Comparison of ENCODE assay signal across 8 cellular contexts in genomic region chr5:157540707-157541451, GRCh38. TPM values are rescaled to one million over a fixed set of nuclear protein-coding genes. Genes with fewer than 3 reads are reported as not detected.
DNase-seq lines count a peak whose midpoint lies in the region; ATAC-seq, FAIRE-seq and TF ChIP-seq lines count a peak whose summit lies in the region.

No MANE protein-coding gene starts in this region.

- no peak overlapping the region for H3K4ac ChIP-seq in neuronal stem cell (ENCODE audit: low read length)

- H3K27me3 ChIP-seq in neuronal stem cell (ENCODE audit: control insufficient read depth in 3 of 3, insufficient read depth in 3 of 3, low read depth in 1 of 3, low read length in 3 of 3): no peaks in the 10 kb centered on the region

- H3K36me3 ChIP-seq in neuronal stem cell (replicated peaks in 1 of 2; ENCODE audit: control insufficient read depth in 2 of 2, insufficient read depth in 2 of 2, low read length in 2 of 2): peaks cover 0 to 2% of the 10 kb centered on the region in 2 donors

- peaks cover under 1% of the 10 kb centered on the region for H3K79me1 ChIP-seq in neuronal stem cell (ENCODE audit: low read depth, low read length)

- no peak overlapping the region for H2AK5ac ChIP-seq in neuronal stem cell (ENCODE audit: low read depth, low read length)

- H3K4me2 ChIP-seq in neuronal stem cell (ENCODE audit: insufficient read depth, low read length, poor library complexity, severe bottlenecking): no peak overlapping the region

- no CpG with 5 or more reads among the region's 11 CpGs for WGBS in neuronal stem cell (ENCODE audit: extremely low coverage in 2 of 2, insufficient read length in 2 of 2, insufficient replicate concordance in 1 of 2), 2 donors

- H2BK5ac ChIP-seq in neuronal stem cell (ENCODE audit: low read length): no peak overlapping the region

- no peak overlapping the region for H3K23ac ChIP-seq in neuronal stem cell (ENCODE audit: low read depth, low read length, poor library complexity)

- H2BK15ac ChIP-seq in neuronal stem cell (ENCODE audit: low read length): no peak overlapping the region

- no peak overlapping the region for H4K8ac ChIP-seq in neuronal stem cell (ENCODE audit: low read depth, low read length)

- peak overlapping the region; percentile 19 for H3K27ac ChIP-seq in neuronal stem cell (replicated peaks; ENCODE audit: low read length)

- H4K91ac ChIP-seq in neuronal stem cell (ENCODE audit: low read depth, low read length, poor library complexity): no peak overlapping the region

- ATAC-seq in HG03066 (IDR thresholded peaks at IDR 0.05; ENCODE audit: low read depth, unreplicated experiment): peak; percentile 97

- H3K9ac ChIP-seq in neuronal stem cell (ENCODE audit: low read depth, low read length, poor library complexity): no peak overlapping the region

- H3K18ac ChIP-seq in neuronal stem cell (ENCODE audit: low read length): peak overlapping the region; percentile 68

- H2BK120ac ChIP-seq in neuronal stem cell (ENCODE audit: low read depth, low read length): no peak overlapping the region

- H2AFZ ChIP-seq in neuronal stem cell (ENCODE audit: low read length): peak overlapping the region; percentile 95

- peaks cover 13 to 14% of the 10 kb centered on the region in 2 donors for H3K4me1 ChIP-seq in neuronal stem cell (ENCODE audit: control insufficient read depth in 2 of 2, insufficient read depth in 1 of 2, low read depth in 1 of 2, low read length in 2 of 2)

- H3K14ac ChIP-seq in neuronal stem cell (ENCODE audit: low read length): no peak overlapping the region

- no peaks in the 10 kb centered on the region for H3K9me3 ChIP-seq in neuronal stem cell (replicated peaks in 1 of 2; ENCODE audit: control insufficient read depth in 2 of 2, insufficient read depth in 1 of 2, low read depth in 1 of 2, low read length in 2 of 2)

- no peak overlapping the region for H2BK12ac ChIP-seq in neuronal stem cell (ENCODE audit: low read length)

- no peak for FAIRE-seq in urothelium cell line (lab: Jason Lieb, UNC)

- peak; percentile 51 for DNase-seq in activated CD4-positive, CD25-positive, alpha-beta regulatory T cell treated with anti-CD3 and anti-CD28 coated beads, Interleukin-2, amount 50 U/mL, for 72 hours
- peak; percentile 19 for DNase-seq in effector CD4-positive, alpha-beta T cell
- DNase-seq in neuronal stem cell (ENCODE audit: low spot score) (no peak), activated gamma-delta T cell (lab: John Stamatoyannopoulos, UW) (no peak), urothelium cell line (ENCODE audit: low spot score) (no peak), DMS79 (lab: John Stamatoyannopoulos, UW) (no peak)

- TF ChIP-seq POLR2A in GM19193 (IDR thresholded peaks at IDR 0.05; ENCODE audit: extremely low read depth, insufficient read depth, insufficient read length): peak; percentile 39

- peak overlapping the region in 1 of 2 donors; percentile 14 for H3K4me3 ChIP-seq in neuronal stem cell (ENCODE audit: low read length in 2 of 2)

RNA-seq across cellular contexts. Expression of gene ADAM19, which starts 34.7 kb away (rescaled TPM):
- 13.3 TPM for polyA plus RNA-seq in neuronal stem cell (2013, experiment 1 of 2)
- 13.9 TPM for polyA plus RNA-seq in neuronal stem cell (2013, experiment 2 of 2)

Comparison
In these comparisons a context has a peak if more than half of its experiments do, and no peak if none do; other contexts are left out.
1. DNase-seq: peak in activated CD4-positive, CD25-positive, alpha-beta regulatory T cell treated with anti-CD3 and anti-CD28 coated beads, Interleukin-2, amount 50 U/mL, for 72 hours (single experiment) and effector CD4-positive, alpha-beta T cell (single experiment); none in neuronal stem cell (single experiment), activated gamma-delta T cell (single experiment), urothelium cell line (single experiment) and DMS79 (single experiment).